Comparison of ENCODE assay signal across 27 cellular contexts in genomic region chr7:131921016-131921415, GRCh38.
DNase-seq lines count a peak whose midpoint lies in the region; ATAC-seq, FAIRE-seq and TF ChIP-seq lines count a peak whose summit lies in the region.
"Had no signal": no experiment of that assay in that cellular context is flagged by ENCODE, and none has a peak within 500 bp of the region (broad histone marks: within the 10 kb centered on the region; RNA-seq: fewer than 3 reads in every experiment).

No MANE protein-coding gene starts in this region.

- H3K36me3 ChIP-seq in hepatocyte (replicated peaks; ENCODE audit: insufficient read depth, low read depth) = no peaks in the 10 kb centered on the region
- no peaks in the 10 kb centered on the region for H3K36me3 ChIP-seq in HepG2 (replicated peaks in 1 of 2; ENCODE audit: control insufficient read depth in 1 of 2, insufficient read depth in 2 of 2, low read length in 2 of 2)
- H3K36me3 ChIP-seq: esophagus squamous epithelium, gastroesophageal sphincter, tibial nerve had no signal

- H3K4me1 ChIP-seq in foreskin keratinocyte (no peaks in the 10 kb centered on the region), hepatocyte (ENCODE audit: insufficient read depth) (no peaks in the 10 kb centered on the region), HepG2 (ENCODE audit: insufficient read depth, low read length) (no peaks in the 10 kb centered on the region)
- H3K4me1 ChIP-seq: esophagus squamous epithelium, gastroesophageal sphincter, tibial nerve had no signal

- no peak overlapping the region for H3K4me3 ChIP-seq in astrocyte of the spinal cord (ENCODE audit: low read depth, low read length)
- H3K4me3 ChIP-seq in hepatocyte = no peak overlapping the region
- H3K4me3 ChIP-seq in HepG2 (replicated peaks in 1 of 3; ENCODE audit: insufficient read depth in 1 of 3, low read depth in 2 of 3, low read length in 3 of 3) = no peak overlapping the region
- H3K4me3 ChIP-seq: esophagus squamous epithelium, gastroesophageal sphincter, mucosa of descending colon, tibial nerve had no signal

- H2AFZ ChIP-seq in hepatocyte (no peak overlapping the region), HepG2 (ENCODE audit: low read length) (no peak overlapping the region)

- H4K20me1 ChIP-seq in hepatocyte (ENCODE audit: insufficient read depth, poor library complexity, severe bottlenecking) = no peaks in the 10 kb centered on the region
- no peaks in the 10 kb centered on the region for H4K20me1 ChIP-seq in HepG2 (ENCODE audit: insufficient read depth, low read length)

- POLR2A ChIA-PET in HepG2 (lab: Yijun Ruan, JAX) = no interaction called here

- CTCF ChIA-PET in HepG2 (lab: Yijun Ruan, JAX; ENCODE audit: low intra/inter-chr PET ratio, low total read pairs) = no interaction called here

- ATAC-seq in foreskin keratinocyte (peak; percentile 53), HepG2 (no peak)
- ATAC-seq: activated CD8-positive, alpha-beta T cell treated with anti-CD3 and anti-CD28 coated beads for 36 hours; activated naive CD4-positive, alpha-beta T cell treated with anti-CD3 and anti-CD28 coated beads, Interleukin-2, amount 50 U/mL, for 72 hours; activated T-helper 17 cell treated with anti-CD3 and anti-CD28 coated beads, Interleukin-2, amount 50 U/mL, for 72 hours; gastroesophageal sphincter; left colon; mucosa of descending colon; natural killer cell had no signal

- WGBS in hepatocyte (ENCODE audit: low lambda C conversion rate, missing lambda C conversion rate) = 30% methylated on average over 1 of the region's 1 CpG
- WGBS in HepG2 (ENCODE audit: low lambda C conversion rate) = 0% methylated on average over 1 of the region's 1 CpG

- TF ChIP-seq EP300 in HepG2 (IDR thresholded peaks at IDR 0.05; ENCODE audit: low read depth in 2 of 2, low read length in 2 of 2) = no peak
- no peak for TF ChIP-seq EP300 in HepG2 (CRISPR knock-in tag; IDR thresholded peaks at IDR 0.05; ENCODE audit: borderline replicate concordance)

- no peak for TF ChIP-seq RAD21 in HepG2 (CRISPR knock-in tag; IDR thresholded peaks at IDR 0.05)

- intact Hi-C loops in HepG2 (cut with micrococcal nuclease; ENCODE audit: unreplicated experiment) = no loop called here

- H3K9me3 ChIP-seq in hepatocyte (ENCODE audit: low read depth) = no peaks in the 10 kb centered on the region
- no peaks in the 10 kb centered on the region for H3K9me3 ChIP-seq in HepG2 (ENCODE audit: low read length)
- H3K9me3 ChIP-seq: esophagus squamous epithelium, gastroesophageal sphincter, mucosa of descending colon, tibial nerve had no signal

- in situ Hi-C loops in astrocyte of the spinal cord (cut with HindIII; ENCODE audit: low sequenced_read_pairs) (no loop called here), HepG2 (cut with HindIII; ENCODE audit: extremely low pct_ligation_motif_present, low pct_unique_long_range_greater_than_20kb) (no loop called here)

- no peak overlapping the region for H3K9ac ChIP-seq in HepG2 (ENCODE audit: insufficient read depth, low read depth, low read length)

- H3K4me2 ChIP-seq in hepatocyte (no peak overlapping the region), HepG2 (ENCODE audit: low read depth, low read length) (no peak overlapping the region)

- H3K27me3 ChIP-seq in foreskin keratinocyte = peaks cover 31% of the 10 kb centered on the region
- H3K27me3 ChIP-seq in hepatocyte = no peaks in the 10 kb centered on the region
- peaks cover 0 to 7% of the 10 kb centered on the region in 2 experiments; a peak in 1 of 5 replicates for H3K27me3 ChIP-seq in HepG2 (ENCODE audit: control insufficient read depth in 1 of 2, insufficient read depth in 2 of 2, low read length in 2 of 2)
- H3K27me3 ChIP-seq: esophagus squamous epithelium, gastroesophageal sphincter, tibial nerve had no signal

- FAIRE-seq in RCC 7860 (lab: Jason Lieb, UNC) = no peak
- FAIRE-seq in HepG2 (lab: Jason Lieb, UNC) = no peak

- TF ChIP-seq CTCF in astrocyte of the spinal cord (IDR thresholded peaks at IDR 0.05; ENCODE audit: low read depth, low read length) (no peak), foreskin keratinocyte (conservative IDR thresholded peaks at IDR 0.05) (no peak), hepatocyte (IDR thresholded peaks at IDR 0.05; ENCODE audit: poor library complexity) (no peak), HepG2 (CRISPR knock-in tag; IDR thresholded peaks at IDR 0.05) (no peak)

- no peak for TF ChIP-seq POLR2A in HepG2 (IDR thresholded peaks at IDR 0.05; ENCODE audit: insufficient read depth in 1 of 2, low read depth in 2 of 2, low read length in 2 of 2)

- H3K79me2 ChIP-seq in hepatocyte (no peaks in the 10 kb centered on the region), HepG2 (ENCODE audit: insufficient read depth, low read length) (no peaks in the 10 kb centered on the region)

- BruUV-seq in HepG2 (replicated peaks; lab: Mats Ljungman, UMichigan) = no TSS peak

- H3K27ac ChIP-seq in foreskin keratinocyte = no peak overlapping the region
- no peak overlapping the region for H3K27ac ChIP-seq in hepatocyte
- no peak overlapping the region for H3K27ac ChIP-seq in HepG2 (ENCODE audit: extremely low read length, insufficient read depth, low read length)
- H3K27ac ChIP-seq: esophagus squamous epithelium, gastroesophageal sphincter, tibial nerve had no signal

- no peaks in the 10 kb centered on the region for H3K9me2 ChIP-seq in hepatocyte (replicated peaks; ENCODE audit: insufficient read depth)

- DNase-seq in EH (ENCODE audit: low read depth) (peak; percentile 10), OCI-M1 (lab: John Stamatoyannopoulos, UW) (peak; percentile 0), astrocyte of the spinal cord (ENCODE audit: low read depth, low spot score) (peak; percentile 25), foreskin keratinocyte (peak in 1 of 2 donors; percentile 27), GF-D8 (lab: John Stamatoyannopoulos, UW) (no peak), RCC 7860 (ENCODE audit: low spot score) (no peak), hepatocyte (ENCODE audit: low spot score) (no peak), HepG2 (ENCODE audit: low spot score) (no peak)
- DNase-seq: activated CD8-positive, alpha-beta T cell treated with anti-CD3 and anti-CD28 coated beads for 36 hours; CD8-positive, alpha-beta memory T cell; DMS 273 treated with DMSO at 0.1 percent for 48 hours; esophagus squamous epithelium; H7; hippocampal formation; immature natural killer cell; left colon; mammary epithelial cell; mucosa of descending colon; natural killer cell; NCI-H1436; NCI-H446 treated with DMSO at 0.1 percent for 48 hours; Right ventricle myocardium superior; stimulated activated CD4-positive, alpha-beta T cell treated with anti-CD3 and anti-CD28 coated beads, Interleukin-4, amount 100 ng/mL, for 4 hours had no signal

TF ChIP-seq in HepG2, 621 proteins besides CTCF, POLR2A, EP300 and RAD21:
- TF ChIP-seq CBX1 (IDR thresholded peaks at IDR 0.05; ENCODE audit: low read depth) (no peak), BCLAF1 (IDR thresholded peaks at IDR 0.05) (no peak), TCF12 (IDR thresholded peaks at IDR 0.05) (no peak), TCF12 (CRISPR knock-in tag; IDR thresholded peaks at IDR 0.05) (no peak), REST (IDR thresholded peaks at IDR 0.05; ENCODE audit: borderline replicate concordance in 1 of 2, low read depth in 1 of 2, low read length in 2 of 2) (no peak), ZNF446 (CRISPR knock-in tag; IDR thresholded peaks at IDR 0.05) (no peak), ZNF10 (CRISPR knock-in tag; IDR thresholded peaks at IDR 0.05; ENCODE audit: borderline replicate concordance, low read depth) (no peak)

Comparison
In these comparisons a context has a peak if more than half of its experiments do, and no peak if none do; other contexts are left out.
1. DNase-seq: peak in EH (single experiment), OCI-M1 (single experiment) and astrocyte of the spinal cord (single experiment); none in GF-D8 (single experiment), RCC 7860 (single experiment), hepatocyte (single experiment) and HepG2 (single experiment).